26 cellular contexts compared by ENCODE assay signal in the genomic region with DNA sequence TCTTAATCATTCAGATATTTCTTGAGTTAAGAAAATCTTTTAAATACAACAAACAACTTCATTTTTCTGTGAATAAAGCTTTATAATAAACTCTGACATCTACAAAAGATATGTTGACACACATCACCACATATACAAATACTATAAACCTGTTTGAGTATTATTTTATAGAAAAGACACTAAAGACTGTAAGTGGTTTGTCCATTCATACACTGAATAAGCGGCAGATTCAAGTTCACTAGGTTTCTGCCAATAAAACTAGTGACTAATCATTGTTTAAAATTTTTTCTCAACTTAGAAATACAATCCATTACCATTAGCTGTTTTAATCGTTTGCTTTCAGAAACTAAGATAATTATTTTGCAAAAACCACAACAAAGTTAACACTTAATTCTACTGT.
"Had no signal": no experiment of that assay in that cellular context is flagged by ENCODE, and none has a peak within 500 bp of the region (broad histone marks: within the 10 kb centered on the region; RNA-seq: fewer than 3 reads in every experiment).

No MANE protein-coding gene starts in this region.

- H3K36me3 ChIP-seq: adrenal gland, ascending aorta, breast epithelium, cardiac muscle cell, esophagus muscularis mucosa had no signal

- H3K27ac ChIP-seq: adrenal gland, ascending aorta, breast epithelium, cardiac muscle cell, coronary artery, dorsolateral prefrontal cortex, esophagus muscularis mucosa had no signal

- H3K4me3 ChIP-seq: adrenal gland, ascending aorta, breast epithelium, cardiac muscle cell, coronary artery, dorsolateral prefrontal cortex, esophagus muscularis mucosa had no signal

- H3K27me3 ChIP-seq: adrenal gland, ascending aorta, breast epithelium, cardiac muscle cell, dorsolateral prefrontal cortex, esophagus muscularis mucosa had no signal

- H3K4me1 ChIP-seq: adrenal gland, ascending aorta, breast epithelium, esophagus muscularis mucosa had no signal

- ATAC-seq: activated naive CD8-positive, alpha-beta T cell treated with anti-CD3 and anti-CD28 coated beads, Interleukin-2, amount 50 U/mL, for 24 hours; activated T-cell treated with anti-CD3 and anti-CD28 coated beads, Interleukin-2, amount 50 U/mL, for 4 hours; activated T-helper 17 cell treated with anti-CD3 and anti-CD28 coated beads, Interleukin-2, amount 50 U/mL, for 72 hours; WTC11 had no signal

- DNase-seq: activated CD4-positive, alpha-beta memory T cell treated with anti-CD3 and anti-CD28 coated beads, Interleukin-2, amount 10 ng/mL, durations not matched to agents 7 days and 5 days; activated CD4-positive, alpha-beta T cell treated with anti-CD3 and anti-CD28 coated beads for 1 hour; activated CD4-positive, alpha-beta T cell treated with anti-CD3 and anti-CD28 coated beads for 4 hours; activated CD4-positive, alpha-beta T cell treated with anti-CD3 and anti-CD28 coated beads, Interleukin-2, amount 10 ng/mL, durations not matched to agents 7 days and 5 days; activated CD4-positive, alpha-beta T cell treated with anti-CD3 and anti-CD28 coated beads, Interleukin-2, amount 50 U/mL, for 4 hours; activated CD8-positive, alpha-beta memory T cell treated with anti-CD3 and anti-CD28 coated beads, Interleukin-2, amount 50 U/mL, for 48 hours; activated effector memory CD4-positive, alpha-beta T cell treated with anti-CD3 and anti-CD28 coated beads, Interleukin-2, amount 50 U/mL, for 16 hours; activated naive CD4-positive, alpha-beta T cell treated with anti-CD3 and anti-CD28 coated beads for 36 hours; activated naive CD8-positive, alpha-beta T cell treated with anti-CD3 and anti-CD28 coated beads for 36 hours; activated naive CD8-positive, alpha-beta T cell treated with anti-CD3 and anti-CD28 coated beads, Interleukin-2, amount 50 U/mL, for 24 hours; activated T-cell treated with anti-CD3 and anti-CD28 coated beads, Interleukin-2, amount 50 U/mL, for 4 hours; adrenal gland; dorsolateral prefrontal cortex; effector memory CD4-positive, alpha-beta T cell; endodermal cell; erythroblast; head of caudate nucleus; hippocampal formation; T-helper 2 cell had no signal

- H3K9me3 ChIP-seq: adrenal gland, ascending aorta, breast epithelium, esophagus muscularis mucosa had no signal
